17 cellular contexts compared by ENCODE assay signal in genomic region chr12:78038986-78039385, GRCh38.
DNase-seq lines count a peak whose midpoint lies in the region; ATAC-seq and TF ChIP-seq lines count a peak whose summit lies in the region.
"Had no signal": no experiment of that assay in that cellular context is flagged by ENCODE, and none has a peak within 500 bp of the region (broad histone marks: within the 10 kb centered on the region; RNA-seq: fewer than 3 reads in every experiment).

No MANE protein-coding gene starts in this region.

- no peak overlapping the region for H2BK20ac ChIP-seq in IMR-90 (ENCODE audit: low read depth, low read length)

- no peak overlapping the region for H2AK9ac ChIP-seq in IMR-90 (replicated peaks; ENCODE audit: low read depth, low read length, poor library complexity)

- H3K27ac ChIP-seq in IMR-90 (ENCODE audit: insufficient read depth, low read length) (no peak overlapping the region), lower lobe of right lung (no peak overlapping the region), uterus (peak overlapping the region; percentile 21 to 59), neural progenitor cell (no peak overlapping the region)
- H3K27ac ChIP-seq: A549, SJCRH30 had no signal

- 0 out of 2 replicates have a peak, but pooled peaks cover 3% of the 10 kb centered on the region for H3K9me1 ChIP-seq in IMR-90 (ENCODE audit: insufficient read depth, low read length)

- ATAC-seq in IMR-90 (ENCODE audit: low read depth) (no peak; the same call in 1 of the 2 replicates), lower lobe of right lung (no peak)
- ATAC-seq: A549, GM12878 had no signal

- no peak overlapping the region for H4K91ac ChIP-seq in IMR-90 (ENCODE audit: insufficient read depth, low read depth, low read length)

- H3K9ac ChIP-seq in IMR-90 (ENCODE audit: low read depth, low read length) = no peak overlapping the region
- no peak overlapping the region for H3K9ac ChIP-seq in neural progenitor cell

- H3K9me3 ChIP-seq in IMR-90 (ENCODE audit: control insufficient read depth, insufficient read depth, low read length) = no peaks in the 10 kb centered on the region
- no peaks in the 10 kb centered on the region for H3K9me3 ChIP-seq in lower lobe of right lung
- no peaks in the 10 kb centered on the region for H3K9me3 ChIP-seq in uterus
- no peaks in the 10 kb centered on the region for H3K9me3 ChIP-seq in neural progenitor cell (ENCODE audit: low read depth)
- H3K9me3 ChIP-seq: A549, BE2C, SJCRH30 had no signal

- H4K8ac ChIP-seq in IMR-90 (ENCODE audit: low read depth in 2 of 2, low read length in 2 of 2) = no peak overlapping the region

- H3K4me3 ChIP-seq in IMR-90 (ENCODE audit: insufficient read depth, low read depth, low read length) (no peak overlapping the region), lower lobe of right lung (peak overlapping the region; percentile 21), uterus (no peak overlapping the region), neural progenitor cell (no peak overlapping the region)
- H3K4me3 ChIP-seq: A549, GM12878, SJCRH30 had no signal

- no peak overlapping the region for H2AK5ac ChIP-seq in IMR-90 (ENCODE audit: low read depth, low read length)

- TF ChIP-seq RAD21 in IMR-90 (IDR thresholded peaks at IDR 0.05; ENCODE audit: low read length) = no peak

- no peak overlapping the region for H2BK5ac ChIP-seq in IMR-90 (ENCODE audit: low read depth, low read length, poor library complexity, severe bottlenecking)

- in situ Hi-C loops in IMR-90 (cut with MboI; ENCODE audit: low sequenced_read_pairs) = no loop called here

- no peaks in the 10 kb centered on the region for H3K36me3 Mint-ChIP-seq in neural progenitor cell
- H3K36me3 Mint-ChIP-seq: CD4-positive, CD25-positive, alpha-beta regulatory T cell had no signal

- H2AFZ ChIP-seq in IMR-90 (replicated peaks; ENCODE audit: low read length, poor library complexity) (no peak overlapping the region), neural progenitor cell (replicated peaks) (no peak overlapping the region)

- no peaks in the 10 kb centered on the region for H3K9me3 Mint-ChIP-seq in neural progenitor cell

- H3F3A ChIP-seq in neural progenitor cell (ENCODE audit: low read depth) = no peaks in the 10 kb centered on the region

- no peak overlapping the region for H4K5ac ChIP-seq in IMR-90 (ENCODE audit: low read depth, low read length)

- no peak overlapping the region for H3K14ac ChIP-seq in IMR-90 (replicated peaks; ENCODE audit: low read depth, low read length)

- intact Hi-C loops in IMR-90 (cut with micrococcal nuclease) (no loop called here), lower lobe of right lung (cut with DNase I) (no loop called here), uterus (cut with DNase I; ENCODE audit: low total_unique reads) (no loop called here)

- no peak overlapping the region for H2BK15ac ChIP-seq in IMR-90 (ENCODE audit: low read depth, low read length)

- POLR2A ChIA-PET in IMR-90 (lab: Charles Lee; ENCODE audit: unreplicated experiment) = no interaction called here

- dilution Hi-C loops in IMR-90 (cut with HindIII; ENCODE audit: low sequenced_read_pairs, unreplicated experiment) = no loop called here

- no peak overlapping the region for H3K27ac Mint-ChIP-seq in neural progenitor cell
- H3K27ac Mint-ChIP-seq: CD4-positive, CD25-positive, alpha-beta regulatory T cell had no signal

- peaks cover 7% of the 10 kb centered on the region; the same call in 1 of the 2 replicates for H4K20me1 ChIP-seq in IMR-90 (ENCODE audit: insufficient read depth, low read length)
- H4K20me1 ChIP-seq in neural progenitor cell (ENCODE audit: low read depth) = no peaks in the 10 kb centered on the region

- no peak overlapping the region for H3K4me2 ChIP-seq in IMR-90 (ENCODE audit: low read depth, low read length)
- H3K4me2 ChIP-seq in neural progenitor cell = no peak overlapping the region
- H3K4me2 ChIP-seq: A549 had no signal

- no CpG with 5 or more reads among the region's 4 CpGs for WGBS in IMR-90 (ENCODE audit: extremely low coverage in 2 of 2, insufficient read length in 1 of 2), 2 experiments

- H2BK120ac ChIP-seq in IMR-90 (ENCODE audit: low read depth, low read length) = no peak overlapping the region

- DNase-seq in IMR-90 (peak; percentile 34), amniotic epithelial cell (ENCODE audit: low read depth) (peak; percentile 90), lower lobe of right lung (no peak), uterus (no peak), nucleus accumbens (lab: John Stamatoyannopoulos, UW) (no peak), kidney glomerular epithelial cell (lab: John Stamatoyannopoulos, UW) (no peak), neural progenitor cell (ENCODE audit: low spot score) (no peak)
- DNase-seq: BE2C; CD4-positive, CD25-positive, alpha-beta regulatory T cell; H7; Kasumi-1; NCI-H1048; NCI-H1417 treated with DMSO at 0.1 percent for 48 hours; NCI-H187; SJCRH30 had no signal

- peaks cover 14% of the 10 kb centered on the region for H3K4me1 Mint-ChIP-seq in neural progenitor cell
- H3K4me1 Mint-ChIP-seq: CD4-positive, CD25-positive, alpha-beta regulatory T cell had no signal

- no peak overlapping the region for H3K18ac ChIP-seq in IMR-90 (ENCODE audit: low read depth, low read length)

- H3K4ac ChIP-seq in IMR-90 (ENCODE audit: low read depth, low read length) = no peak overlapping the region

- H3K4me1 ChIP-seq in IMR-90 (ENCODE audit: control insufficient read depth, insufficient read depth, low read length) = peaks cover 10% of the 10 kb centered on the region
- H3K4me1 ChIP-seq in lower lobe of right lung = no peaks in the 10 kb centered on the region
- no peaks in the 10 kb centered on the region for H3K4me1 ChIP-seq in uterus
- peaks cover 11% of the 10 kb centered on the region for H3K4me1 ChIP-seq in neural progenitor cell
- H3K4me1 ChIP-seq: A549, BE2C, SJCRH30 had no signal

- no peak for TF ChIP-seq CTCF in IMR-90 (conservative IDR thresholded peaks at IDR 0.05; ENCODE audit: low read depth, low read length)
- TF ChIP-seq CTCF in lower lobe of right lung (IDR thresholded peaks at IDR 0.05) = no peak
- no peak for TF ChIP-seq CTCF in uterus (IDR thresholded peaks at IDR 0.05)
- TF ChIP-seq CTCF in neural progenitor cell (IDR thresholded peaks at IDR 0.05) = no peak

- no peak overlapping the region for H3K56ac ChIP-seq in IMR-90 (ENCODE audit: extremely low read depth, insufficient read depth, low read length)

- H3K27me3 Mint-ChIP-seq in neural progenitor cell (ENCODE audit: insufficient read depth, low read depth) = no peaks in the 10 kb centered on the region
- H3K27me3 Mint-ChIP-seq: CD4-positive, CD25-positive, alpha-beta regulatory T cell had no signal

- no peak overlapping the region for H3K23ac ChIP-seq in IMR-90 (ENCODE audit: low read depth, low read length)

- H3K36me3 ChIP-seq in IMR-90 (ENCODE audit: control insufficient read depth, insufficient read depth, low read length) (peaks cover 3% of the 10 kb centered on the region; the same call in 1 of the 2 replicates), lower lobe of right lung (no peaks in the 10 kb centered on the region), uterus (no peaks in the 10 kb centered on the region), neural progenitor cell (no peaks in the 10 kb centered on the region)
- H3K36me3 ChIP-seq: BE2C, SJCRH30 had no signal

- CTCF ChIA-PET in IMR-90 (lab: Yijun Ruan, JAX) = interaction anchor here (0.6 kb wide), 1 partner anchor 62 kb away, joined by 3 read pairs; no protein-coding TSS in a partner anchor

- TF ChIP-seq POLR2A in IMR-90 (IDR thresholded peaks at IDR 0.05; ENCODE audit: low read depth, low read length) (no peak), uterus (IDR thresholded peaks at IDR 0.05) (no peak)

- H3K79me2 ChIP-seq in neural progenitor cell (ENCODE audit: low read depth) = no peaks in the 10 kb centered on the region

- BruUV-seq in IMR-90 (replicated peaks; lab: Mats Ljungman, UMichigan) = no TSS peak

- H3K4me3 Mint-ChIP-seq in neural progenitor cell = no peak overlapping the region
- H3K4me3 Mint-ChIP-seq: CD4-positive, CD25-positive, alpha-beta regulatory T cell had no signal

- H3K79me1 ChIP-seq in IMR-90 (ENCODE audit: low read depth in 1 of 2, low read length in 2 of 2) = peaks cover 22 to 31% of the 10 kb centered on the region in 2 experiments

- H3K27me3 ChIP-seq in IMR-90 (ENCODE audit: control insufficient read depth, insufficient read depth, low read length) (no peaks in the 10 kb centered on the region), lower lobe of right lung (ENCODE audit: low read depth) (no peaks in the 10 kb centered on the region), uterus (no peaks in the 10 kb centered on the region), neural progenitor cell (no peaks in the 10 kb centered on the region)
- H3K27me3 ChIP-seq: SJCRH30 had no signal

TF ChIP-seq in IMR-90, 13 proteins besides CTCF, POLR2A, EP300 and RAD21:
- no peak for TF ChIP-seq MXI1 (IDR thresholded peaks at IDR 0.05; ENCODE audit: borderline replicate concordance, low read depth, low read length)
- peak; percentile 40; the same call in 1 of the 2 replicates for TF ChIP-seq CEBPB (IDR thresholded peaks at IDR 0.05; ENCODE audit: low read depth, low read length)
TF ChIP-seq in IMR-90: peak in this region for 1.

Comparison
In these comparisons a context has a peak if more than half of its experiments do, and no peak if none do; other contexts are left out.
1. DNase-seq: peak in IMR-90 (single experiment) and amniotic epithelial cell (single experiment); none in lower lobe of right lung (single experiment), uterus (0 of 2), nucleus accumbens (0 of 56), kidney glomerular epithelial cell (single experiment) and neural progenitor cell (single experiment).
2. H3K27ac ChIP-seq: peak in uterus (2 of 2); none in IMR-90 (single experiment), lower lobe of right lung (single experiment) and neural progenitor cell (single experiment).